In genomic region chrX:79443121-79443520, GRCh38 we compare ENCODE assay signal across 39 cellular contexts.
"Had no signal": no experiment of that assay in that cellular context is flagged by ENCODE, and none has a peak within 500 bp of the region (broad histone marks: within the 10 kb centered on the region; RNA-seq: fewer than 3 reads in every experiment).

No MANE protein-coding gene starts in this region.

- H3K9me3 ChIP-seq: adrenal gland, ascending aorta, body of pancreas, breast epithelium had no signal

- H3K9me3 Mint-ChIP-seq: activated naive CD4-positive, alpha-beta T cell treated with anti-CD3 and anti-CD28 coated beads for 36 hours; activated naive CD4-positive, alpha-beta T cell treated with anti-CD3 and anti-CD28 coated beads, Interleukin-2, amount 10 ng/mL, durations not matched to agents 7 days and 5 days; activated naive CD4-positive, alpha-beta T cell treated with anti-CD3 and anti-CD28 coated beads, Interleukin-2, amount 50 U/mL, for 24 hours; activated naive CD4-positive, alpha-beta T cell treated with anti-CD3 and anti-CD28 coated beads, Interleukin-2, amount 50 U/mL, for 72 hours; activated naive CD8-positive, alpha-beta T cell treated with anti-CD3 and anti-CD28 coated beads for 36 hours; activated naive CD8-positive, alpha-beta T cell treated with anti-CD3 and anti-CD28 coated beads, Interleukin-2, amount 10 ng/mL, durations not matched to agents 7 days and 5 days; activated naive CD8-positive, alpha-beta T cell treated with anti-CD3 and anti-CD28 coated beads, Interleukin-2, amount 50 U/mL, for 24 hours; activated T-cell treated with anti-CD3 and anti-CD28 coated beads, Interleukin-2, amount 50 U/mL, for 24 hours; activated T-cell treated with anti-CD3 and anti-CD28 coated beads, Interleukin-2, amount 50 U/mL, for 4 hours; activated T-cell treated with anti-CD3 and anti-CD28 coated beads, Interleukin-2, amount 50 U/mL, for 72 hours; activated T-helper 1 cell treated with anti-CD3 and anti-CD28 coated beads, Interleukin-12 subunit alpha, Interleukin-12 subunit beta, Interleukin-2, Interleukin-4 antibody, amounts not matched to agents 30 ng/mL and 10 ng/mL and 1 ng/mL, durations not matched to agents 14 hours and 24 hours and 36 hours; activated T-helper 17 cell treated with anti-CD3 and anti-CD28 coated beads, Interleukin-2, amount 50 U/mL, for 72 hours; activated T-helper 2 cell treated with anti-CD3 and anti-CD28 coated beads, Interferon-gamma antibody, Interleukin-2, Interleukin-4, amounts not matched to agents 10 μg/mL and 5 μg/mL and 100 μg/mL, durations not matched to agents 14 hours and 24 hours and 36 hours; central memory CD8-positive, alpha-beta T cell had no signal

- H3K4me1 ChIP-seq: adrenal gland, ascending aorta, body of pancreas, breast epithelium had no signal

- H3K4me3 Mint-ChIP-seq: activated naive CD4-positive, alpha-beta T cell treated with anti-CD3 and anti-CD28 coated beads for 36 hours; activated naive CD4-positive, alpha-beta T cell treated with anti-CD3 and anti-CD28 coated beads, Interleukin-2, amount 10 ng/mL, durations not matched to agents 7 days and 5 days; activated naive CD4-positive, alpha-beta T cell treated with anti-CD3 and anti-CD28 coated beads, Interleukin-2, amount 50 U/mL, for 24 hours; activated naive CD8-positive, alpha-beta T cell; activated naive CD8-positive, alpha-beta T cell treated with anti-CD3 and anti-CD28 coated beads for 36 hours; activated naive CD8-positive, alpha-beta T cell treated with anti-CD3 and anti-CD28 coated beads, Interleukin-2, amount 10 ng/mL, durations not matched to agents 7 days and 5 days; activated naive CD8-positive, alpha-beta T cell treated with anti-CD3 and anti-CD28 coated beads, Interleukin-2, amount 50 U/mL, for 24 hours; activated T-cell treated with anti-CD3 and anti-CD28 coated beads, Interleukin-2, amount 50 U/mL, for 24 hours; activated T-cell treated with anti-CD3 and anti-CD28 coated beads, Interleukin-2, amount 50 U/mL, for 4 hours; activated T-cell treated with anti-CD3 and anti-CD28 coated beads, Interleukin-2, amount 50 U/mL, for 72 hours; activated T-helper 1 cell treated with anti-CD3 and anti-CD28 coated beads, Interleukin-12 subunit alpha, Interleukin-12 subunit beta, Interleukin-2, Interleukin-4 antibody, amounts not matched to agents 30 ng/mL and 10 ng/mL and 1 ng/mL, durations not matched to agents 14 hours and 24 hours and 36 hours; activated T-helper 17 cell treated with anti-CD3 and anti-CD28 coated beads, Interleukin-2, amount 50 U/mL, for 72 hours; brain; central memory CD8-positive, alpha-beta T cell had no signal

- DNase-seq: activated effector memory CD4-positive, alpha-beta T cell treated with anti-CD3 and anti-CD28 coated beads, Interleukin-2, amount 50 U/mL, for 16 hours; activated effector memory CD4-positive, alpha-beta T cell treated with Interleukin-2 at 50 U/mL for 16 hours; activated gamma-delta T cell; activated gamma-delta T cell treated with Interleukin-2 at 50 U/mL for 16 hours; activated naive CD4-positive, alpha-beta T cell; activated naive CD4-positive, alpha-beta T cell treated with anti-CD3 and anti-CD28 coated beads for 36 hours; activated naive CD4-positive, alpha-beta T cell treated with anti-CD3 and anti-CD28 coated beads, Interleukin-2, amount 10 ng/mL, durations not matched to agents 7 days and 5 days; activated naive CD4-positive, alpha-beta T cell treated with anti-CD3 and anti-CD28 coated beads, Interleukin-2, amount 50 U/mL, for 16 hours; activated naive CD4-positive, alpha-beta T cell treated with Interleukin-2 at 50 U/mL for 16 hours; activated naive CD8-positive, alpha-beta T cell treated with anti-CD3 and anti-CD28 coated beads for 36 hours; activated naive CD8-positive, alpha-beta T cell treated with anti-CD3 and anti-CD28 coated beads, Interleukin-2, amount 10 ng/mL, durations not matched to agents 7 days and 5 days; activated naive CD8-positive, alpha-beta T cell treated with anti-CD3 and anti-CD28 coated beads, Interleukin-2, amount 50 U/mL, for 24 hours; activated T-cell treated with anti-CD3 and anti-CD28 coated beads, Interleukin-2, amount 50 U/mL, for 1 hour; activated T-cell treated with anti-CD3 and anti-CD28 coated beads, Interleukin-2, amount 50 U/mL, for 24 hours; activated T-cell treated with anti-CD3 and anti-CD28 coated beads, Interleukin-2, amount 50 U/mL, for 4 hours; activated T-cell treated with anti-CD3 and anti-CD28 coated beads, Interleukin-2, amount 50 U/mL, for 48 hours; activated T-cell treated with anti-CD3 and anti-CD28 coated beads, Interleukin-2, amount 50 U/mL, for 72 hours; adrenal gland; amniotic stem cell; amygdala; anterior cingulate cortex; aorta; body of pancreas; brain microvascular endothelial cell; caudate nucleus; central memory CD4-positive, alpha-beta T cell; cerebellar nuclear complex had no signal

- H3K36me3 Mint-ChIP-seq: activated naive CD4-positive, alpha-beta T cell treated with anti-CD3 and anti-CD28 coated beads, Interleukin-2, amount 10 ng/mL, durations not matched to agents 7 days and 5 days; activated naive CD4-positive, alpha-beta T cell treated with anti-CD3 and anti-CD28 coated beads, Interleukin-2, amount 50 U/mL, for 24 hours; activated naive CD4-positive, alpha-beta T cell treated with anti-CD3 and anti-CD28 coated beads, Interleukin-2, amount 50 U/mL, for 72 hours; activated naive CD8-positive, alpha-beta T cell; activated naive CD8-positive, alpha-beta T cell treated with anti-CD3 and anti-CD28 coated beads for 36 hours; activated naive CD8-positive, alpha-beta T cell treated with anti-CD3 and anti-CD28 coated beads, Interleukin-2, amount 10 ng/mL, durations not matched to agents 7 days and 5 days; brain had no signal

- H3K36me3 ChIP-seq: adrenal gland, ascending aorta, brain microvascular endothelial cell, breast epithelium, cardiac muscle cell had no signal

- FAIRE-seq: bronchial epithelial cell had no signal

- H3K4me1 Mint-ChIP-seq: activated naive CD4-positive, alpha-beta T cell treated with anti-CD3 and anti-CD28 coated beads, Interleukin-2, amount 10 ng/mL, durations not matched to agents 7 days and 5 days; activated naive CD4-positive, alpha-beta T cell treated with anti-CD3 and anti-CD28 coated beads, Interleukin-2, amount 50 U/mL, for 24 hours; activated naive CD8-positive, alpha-beta T cell treated with anti-CD3 and anti-CD28 coated beads for 36 hours; activated naive CD8-positive, alpha-beta T cell treated with anti-CD3 and anti-CD28 coated beads, Interleukin-2, amount 10 ng/mL, durations not matched to agents 7 days and 5 days; activated naive CD8-positive, alpha-beta T cell treated with anti-CD3 and anti-CD28 coated beads, Interleukin-2, amount 50 U/mL, for 24 hours; activated T-helper 17 cell treated with anti-CD3 and anti-CD28 coated beads, Interleukin-2, amount 50 U/mL, for 72 hours; brain; central memory CD8-positive, alpha-beta T cell had no signal

- H3K27ac ChIP-seq: adrenal gland, ascending aorta, body of pancreas, brain microvascular endothelial cell, breast epithelium, cardiac muscle cell had no signal

- H3K27me3 Mint-ChIP-seq: activated naive CD4-positive, alpha-beta T cell treated with anti-CD3 and anti-CD28 coated beads, Interleukin-2, amount 10 ng/mL, durations not matched to agents 7 days and 5 days; activated naive CD4-positive, alpha-beta T cell treated with anti-CD3 and anti-CD28 coated beads, Interleukin-2, amount 50 U/mL, for 24 hours; activated naive CD8-positive, alpha-beta T cell; activated naive CD8-positive, alpha-beta T cell treated with anti-CD3 and anti-CD28 coated beads for 36 hours; activated naive CD8-positive, alpha-beta T cell treated with anti-CD3 and anti-CD28 coated beads, Interleukin-2, amount 10 ng/mL, durations not matched to agents 7 days and 5 days; activated naive CD8-positive, alpha-beta T cell treated with anti-CD3 and anti-CD28 coated beads, Interleukin-2, amount 50 U/mL, for 24 hours; activated T-helper 17 cell treated with anti-CD3 and anti-CD28 coated beads, Interleukin-2, amount 50 U/mL, for 72 hours; brain; central memory CD8-positive, alpha-beta T cell had no signal

- H3K27ac Mint-ChIP-seq: activated naive CD4-positive, alpha-beta T cell treated with anti-CD3 and anti-CD28 coated beads for 36 hours; activated naive CD4-positive, alpha-beta T cell treated with anti-CD3 and anti-CD28 coated beads, Interleukin-2, amount 10 ng/mL, durations not matched to agents 7 days and 5 days; activated naive CD4-positive, alpha-beta T cell treated with anti-CD3 and anti-CD28 coated beads, Interleukin-2, amount 50 U/mL, for 24 hours; activated naive CD4-positive, alpha-beta T cell treated with anti-CD3 and anti-CD28 coated beads, Interleukin-2, amount 50 U/mL, for 72 hours; activated naive CD8-positive, alpha-beta T cell; activated naive CD8-positive, alpha-beta T cell treated with anti-CD3 and anti-CD28 coated beads for 36 hours; activated naive CD8-positive, alpha-beta T cell treated with anti-CD3 and anti-CD28 coated beads, Interleukin-2, amount 10 ng/mL, durations not matched to agents 7 days and 5 days; activated naive CD8-positive, alpha-beta T cell treated with anti-CD3 and anti-CD28 coated beads, Interleukin-2, amount 50 U/mL, for 24 hours; activated T-cell treated with anti-CD3 and anti-CD28 coated beads, Interleukin-2, amount 50 U/mL, for 24 hours; activated T-cell treated with anti-CD3 and anti-CD28 coated beads, Interleukin-2, amount 50 U/mL, for 72 hours; activated T-helper 1 cell treated with anti-CD3 and anti-CD28 coated beads, Interleukin-12 subunit alpha, Interleukin-12 subunit beta, Interleukin-2, Interleukin-4 antibody, amounts not matched to agents 30 ng/mL and 10 ng/mL and 1 ng/mL, durations not matched to agents 14 hours and 24 hours and 36 hours; activated T-helper 17 cell treated with anti-CD3 and anti-CD28 coated beads, Interleukin-2, amount 50 U/mL, for 72 hours; activated T-helper 2 cell treated with anti-CD3 and anti-CD28 coated beads, Interferon-gamma antibody, Interleukin-2, Interleukin-4, amounts not matched to agents 10 μg/mL and 5 μg/mL and 100 μg/mL, durations not matched to agents 14 hours and 24 hours and 36 hours; brain had no signal

- H3K4me3 ChIP-seq: adrenal gland, ascending aorta, body of pancreas, breast epithelium, cardiac muscle cell had no signal

- H3K27me3 ChIP-seq: ascending aorta, body of pancreas, brain microvascular endothelial cell, cardiac muscle cell had no signal
